Comparison of ENCODE assay signal across 8 cellular contexts in the genomic region with DNA sequence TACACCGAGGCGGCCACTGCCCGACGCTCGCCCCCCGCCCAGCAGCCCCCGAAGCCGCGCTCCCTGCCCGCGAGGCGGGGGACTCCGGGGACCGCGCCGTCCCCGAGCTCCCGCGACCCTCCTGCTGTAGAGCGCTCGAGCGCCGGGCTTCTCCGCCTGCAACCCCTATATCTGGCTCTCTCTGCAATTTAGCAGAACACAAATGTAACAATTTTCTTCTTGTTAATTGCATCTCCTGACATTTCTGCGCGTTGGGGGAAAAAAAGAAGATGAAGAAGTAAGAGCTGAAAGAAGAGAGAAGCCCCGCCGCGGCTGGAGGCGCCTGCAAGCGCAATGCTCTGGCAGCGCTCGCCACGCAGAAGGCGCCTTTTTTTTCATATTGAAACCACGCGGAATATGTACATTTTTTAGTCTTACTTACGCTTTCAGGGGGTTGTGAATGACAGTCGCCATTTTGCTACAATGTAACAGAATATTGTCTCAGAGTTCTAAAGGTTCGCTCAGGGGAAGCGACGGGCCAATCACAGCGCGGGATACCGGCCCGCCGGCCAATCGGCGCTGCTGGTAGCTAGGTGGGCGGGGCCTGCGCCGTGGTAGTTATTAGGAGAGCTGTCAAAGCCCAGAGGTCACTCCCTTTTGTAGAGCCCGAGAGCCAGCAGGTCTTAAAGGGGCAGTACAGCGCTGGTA. TPM values are rescaled to one million over a fixed set of nuclear protein-coding genes. Genes with fewer than 3 reads are reported as not detected.
A peak's percentile ranks its signal among the peaks of the same experiment; 100 is the strongest.
DNase-seq lines count a peak whose midpoint lies in the region; ATAC-seq, FAIRE-seq and TF ChIP-seq lines count a peak whose summit lies in the region.

A gene (minus strand): TSS at position 466 of the 687 bp plus-strand sequence. CDS start 13 bp downstream, at position 453.

- H3K4me3 ChIP-seq in esophagus (ENCODE audit: low read depth in 1 of 2, low read length in 2 of 2), result peak within 1 kb of the TSS; percentile 50 to 89
- peak within 1 kb of the TSS; percentile 79 to 91 for H3K4me3 ChIP-seq in mucosa of rectum (ENCODE audit: low read length in 2 of 2)

- H3K27ac ChIP-seq in esophagus (ENCODE audit: low read depth in 2 of 2, low read length in 1 of 2) (no peak within 1 kb of the TSS), mucosa of rectum (ENCODE audit: low read depth in 2 of 2, low read length in 2 of 2) (peak within 1 kb of the TSS; percentile 23 to 24)

- H3K4me1 ChIP-seq in esophagus (ENCODE audit: control insufficient read depth in 2 of 2, insufficient read depth in 2 of 2, low read length in 1 of 2) (peaks cover 6 to 10% of the 10 kb centered on the region in 2 donors), mucosa of rectum (ENCODE audit: control insufficient read depth in 2 of 2, insufficient read depth in 2 of 2, low read length in 2 of 2) (peaks cover 16 to 22% of the 10 kb centered on the region in 2 donors)

- ATAC-seq in GM21717 (IDR thresholded peaks at IDR 0.05; ENCODE audit: unreplicated experiment), result peak; percentile 97

- DNase-seq in D721Med (ENCODE audit: insufficient read length, low spot score), result peak; percentile 79
- DNase-seq in OCI-M1 (lab: John Stamatoyannopoulos, UW), result peak; percentile 95
- peak; percentile 94 for DNase-seq in activated T-cell treated with anti-CD3 and anti-CD28 coated beads, Interleukin-2, amount 50 U/mL, for 1 hour
- DNase-seq in stimulated activated CD8-positive, alpha-beta memory T cell treated with anti-CD3 and anti-CD28 coated beads, Interleukin-4, amount 100 ng/mL, for 24 hours (ENCODE audit: low read depth), result peak; percentile 92

- 1% methylated on average over 52 to 54 of the region's 54 CpGs for WGBS in esophagus, 2 donors

- TF ChIP-seq CTCF in D721Med (IDR thresholded peaks at IDR 0.05; ENCODE audit: insufficient read depth, missing control alignments), result no peak

- no peak for TF ChIP-seq RAD21 in Ishikawa (IDR thresholded peaks at IDR 0.05; ENCODE audit: low read depth)

- FAIRE-seq in D721Med (lab: Jason Lieb, UNC), result no peak

- no peak for TF ChIP-seq EP300 in Ishikawa (IDR thresholded peaks at IDR 0.05; ENCODE audit: borderline replicate concordance)

- peak within 1 kb of the TSS; percentile 70 to 74 for H3K9ac ChIP-seq in mucosa of rectum (ENCODE audit: low read depth in 1 of 2, low read length in 2 of 2)

- H3K9me3 ChIP-seq in esophagus (ENCODE audit: control insufficient read depth in 2 of 2, insufficient read depth in 1 of 2, low read depth in 1 of 2, low read length in 1 of 2) (no peaks in the 10 kb centered on the region), mucosa of rectum (ENCODE audit: control insufficient read depth in 2 of 2, low read length in 2 of 2) (no peaks in the 10 kb centered on the region)

- H3K36me3 ChIP-seq in esophagus (ENCODE audit: control insufficient read depth in 2 of 2, insufficient read depth in 2 of 2, low read length in 1 of 2) (no peaks in the 10 kb centered on the region), mucosa of rectum (ENCODE audit: control insufficient read depth in 2 of 2, insufficient read depth in 2 of 2, low read length in 2 of 2) (no peaks in the 10 kb centered on the region)

- H3K27me3 ChIP-seq in esophagus (ENCODE audit: control insufficient read depth in 1 of 2, insufficient read depth in 2 of 2, low read length in 2 of 2), result no peaks in the 10 kb centered on the region
- H3K27me3 ChIP-seq in mucosa of rectum (ENCODE audit: control insufficient read depth in 2 of 2, insufficient read depth in 2 of 2, low read length in 2 of 2), result peaks cover 0 to 14% of the 10 kb centered on the region in 2 donors

TF ChIP-seq in Ishikawa, 13 proteins besides CTCF, POLR2A, EP300 and RAD21:
- TF ChIP-seq YY1 (IDR thresholded peaks at IDR 0.05; ENCODE audit: low read depth), result peak; percentile 84
- TF ChIP-seq CREB1 (IDR thresholded peaks at IDR 0.05; ENCODE audit: low read depth), result no peak
- TF ChIP-seq TAF1 (IDR thresholded peaks at IDR 0.05; ENCODE audit: low read depth), result peak; percentile 41

RNA-seq across cellular contexts. Expression of the gene that starts here (rescaled TPM):
- under 1 TPM; 0.16 to 0.37 TPM for polyA plus RNA-seq in esophagus

Comparison
In these comparisons a context has a peak if more than half of its experiments do, and no peak if none do; other contexts are left out.
1. H3K27ac ChIP-seq: peak in mucosa of rectum (2 of 2); none in esophagus (0 of 2).
2. Peak in every context shown above with its lines, with median percentiles within 50 percentile points of each other: DNase-seq.